Comparison of ENCODE assay signal across 29 cellular contexts in genomic region chr11:14617241-14618027, GRCh38. TPM values are rescaled to one million over a fixed set of nuclear protein-coding genes. Genes with fewer than 3 reads are reported as not detected.
DNase-seq lines count a peak whose midpoint lies in the region; ATAC-seq, FAIRE-seq and TF ChIP-seq lines count a peak whose summit lies in the region.
"Had no signal": no experiment of that assay in that cellular context is flagged by ENCODE, and none has a peak within 500 bp of the region (broad histone marks: within the 10 kb centered on the region; RNA-seq: fewer than 3 reads in every experiment).

No MANE protein-coding gene starts in this region.

- POLR2A ChIA-PET in activated CD8-positive, alpha-beta T cell treated with anti-CD3 and anti-CD28 coated beads for 36 hours (lab: Charles Lee) = interaction anchor here (0.5 kb wide), 1 partner anchor 55 kb away, joined by 4 read pairs; no protein-coding TSS in a partner anchor
- POLR2A ChIA-PET in activated CD8-positive, alpha-beta T cell treated with anti-CD3 and anti-CD28 coated beads, Interleukin-2, amount 10 ng/mL, durations not matched to agents 7 days and 5 days (lab: Charles Lee) = no interaction called here
- POLR2A ChIA-PET in naive thymus-derived CD8-positive, alpha-beta T cell (lab: Charles Lee) = interaction anchor here (0.6 to 1.2 kb wide), 2 partner anchors 9 to 55 kb away, joined by 3 to 4 read pairs; no protein-coding TSS in a partner anchor

- peak overlapping the region; percentile 43 for H3K27ac Mint-ChIP-seq in activated CD8-positive, alpha-beta T cell treated with anti-CD3 and anti-CD28 coated beads for 36 hours
- H3K27ac Mint-ChIP-seq in activated CD8-positive, alpha-beta T cell treated with anti-CD3 and anti-CD28 coated beads, Interleukin-2, amount 10 ng/mL, durations not matched to agents 7 days and 5 days = no peak overlapping the region
- peak overlapping the region in 8 of 10 donors; percentile 3 to 79 (median 25) for H3K27ac Mint-ChIP-seq in naive thymus-derived CD8-positive, alpha-beta T cell
- H3K27ac Mint-ChIP-seq in activated T-cell treated with anti-CD3 and anti-CD28 coated beads, Interleukin-2, amount 50 U/mL, for 24 hours = no peak overlapping the region
- H3K27ac Mint-ChIP-seq: activated B cell treated with CpG ODN at 0.5 μM for 24 hours; activated CD4-positive, alpha-beta memory T cell treated with anti-CD3 and anti-CD28 coated beads, Interleukin-2, amount 10 ng/mL, durations not matched to agents 7 days and 5 days; activated naive CD4-positive, alpha-beta T cell treated with anti-CD3 and anti-CD28 coated beads for 36 hours; B cell; mesothelial cell of epicardium; nephron progenitor cell; stimulated activated naive CD8-positive, alpha-beta T cell treated with anti-CD3 and anti-CD28 coated beads, Interleukin-15, Interleukin-2, amounts not matched to agents 100 ng/mL and 50 ng/mL, for 24 hours had no signal

- no peak for ATAC-seq in activated CD8-positive, alpha-beta T cell treated with anti-CD3 and anti-CD28 coated beads for 36 hours
- ATAC-seq in activated CD8-positive, alpha-beta T cell treated with anti-CD3 and anti-CD28 coated beads, Interleukin-2, amount 10 ng/mL, durations not matched to agents 7 days and 5 days = no peak
- ATAC-seq in naive thymus-derived CD8-positive, alpha-beta T cell = no peak

- CTCF ChIA-PET in activated CD8-positive, alpha-beta T cell treated with anti-CD3 and anti-CD28 coated beads for 36 hours (lab: Charles Lee) = no interaction called here
- CTCF ChIA-PET in activated CD8-positive, alpha-beta T cell treated with anti-CD3 and anti-CD28 coated beads, Interleukin-2, amount 10 ng/mL, durations not matched to agents 7 days and 5 days (lab: Charles Lee) = interaction anchor here (1.1 kb wide), 1 partner anchor 27 kb away, joined by 4 read pairs; no protein-coding TSS in a partner anchor

- H3K4me1 Mint-ChIP-seq in activated CD8-positive, alpha-beta T cell treated with anti-CD3 and anti-CD28 coated beads for 36 hours (ENCODE audit: low read depth) = peaks cover 65% of the 10 kb centered on the region
- H3K4me1 Mint-ChIP-seq in activated CD8-positive, alpha-beta T cell treated with anti-CD3 and anti-CD28 coated beads, Interleukin-2, amount 10 ng/mL, durations not matched to agents 7 days and 5 days (ENCODE audit: low read depth) = peaks cover 18% of the 10 kb centered on the region
- H3K4me1 Mint-ChIP-seq in naive thymus-derived CD8-positive, alpha-beta T cell = peaks cover 38 to 75% (median 67%) of the 10 kb centered on the region in 4 donors
- peaks cover 64% of the 10 kb centered on the region for H3K4me1 Mint-ChIP-seq in activated T-cell treated with anti-CD3 and anti-CD28 coated beads, Interleukin-2, amount 50 U/mL, for 24 hours (ENCODE audit: low read depth)
- H3K4me1 Mint-ChIP-seq: activated B cell treated with CpG ODN at 0.5 μM for 24 hours, B cell, nephron progenitor cell had no signal

- intact Hi-C loops in activated CD8-positive, alpha-beta T cell treated with anti-CD3 and anti-CD28 coated beads for 36 hours (cut with micrococcal nuclease) = no loop called here

- no peak overlapping the region for H3K4me3 Mint-ChIP-seq in activated CD8-positive, alpha-beta T cell treated with anti-CD3 and anti-CD28 coated beads for 36 hours
- H3K4me3 Mint-ChIP-seq in activated CD8-positive, alpha-beta T cell treated with anti-CD3 and anti-CD28 coated beads, Interleukin-2, amount 10 ng/mL, durations not matched to agents 7 days and 5 days = no peak overlapping the region
- H3K4me3 Mint-ChIP-seq in naive thymus-derived CD8-positive, alpha-beta T cell = no peak overlapping the region
- no peak overlapping the region for H3K4me3 Mint-ChIP-seq in activated T-cell treated with anti-CD3 and anti-CD28 coated beads, Interleukin-2, amount 50 U/mL, for 24 hours
- H3K4me3 Mint-ChIP-seq: activated B cell treated with CpG ODN at 0.5 μM for 24 hours; activated CD4-positive, alpha-beta memory T cell treated with anti-CD3 and anti-CD28 coated beads, Interleukin-2, amount 10 ng/mL, durations not matched to agents 7 days and 5 days; activated naive CD4-positive, alpha-beta T cell treated with anti-CD3 and anti-CD28 coated beads for 36 hours; B cell; mesothelial cell of epicardium; nephron progenitor cell; stimulated activated naive CD8-positive, alpha-beta T cell treated with anti-CD3 and anti-CD28 coated beads, Interleukin-15, Interleukin-2, amounts not matched to agents 100 ng/mL and 50 ng/mL, for 24 hours had no signal

- H3K36me3 Mint-ChIP-seq in activated CD8-positive, alpha-beta T cell treated with anti-CD3 and anti-CD28 coated beads for 36 hours (ENCODE audit: low read depth) = peaks cover 43% of the 10 kb centered on the region
- H3K36me3 Mint-ChIP-seq in activated CD8-positive, alpha-beta T cell treated with anti-CD3 and anti-CD28 coated beads, Interleukin-2, amount 10 ng/mL, durations not matched to agents 7 days and 5 days (ENCODE audit: low read depth) = peaks cover 52% of the 10 kb centered on the region
- H3K36me3 Mint-ChIP-seq in naive thymus-derived CD8-positive, alpha-beta T cell = peaks cover 0 to 17% (median 12%) of the 10 kb centered on the region in 3 donors
- peaks cover 47% of the 10 kb centered on the region for H3K36me3 Mint-ChIP-seq in activated T-cell treated with anti-CD3 and anti-CD28 coated beads, Interleukin-2, amount 50 U/mL, for 24 hours (ENCODE audit: low read depth)
- H3K36me3 Mint-ChIP-seq: mesothelial cell of epicardium had no signal

- H3K9me3 Mint-ChIP-seq in activated CD8-positive, alpha-beta T cell treated with anti-CD3 and anti-CD28 coated beads for 36 hours = no peaks in the 10 kb centered on the region
- no peaks in the 10 kb centered on the region for H3K9me3 Mint-ChIP-seq in activated CD8-positive, alpha-beta T cell treated with anti-CD3 and anti-CD28 coated beads, Interleukin-2, amount 10 ng/mL, durations not matched to agents 7 days and 5 days (ENCODE audit: insufficient read depth)
- H3K9me3 Mint-ChIP-seq in naive thymus-derived CD8-positive, alpha-beta T cell = peaks cover 0 to 2% (median 0%) of the 10 kb centered on the region in 9 donors
- H3K9me3 Mint-ChIP-seq in activated T-cell treated with anti-CD3 and anti-CD28 coated beads, Interleukin-2, amount 50 U/mL, for 24 hours = no peaks in the 10 kb centered on the region
- H3K9me3 Mint-ChIP-seq: activated B cell treated with CpG ODN at 0.5 μM for 24 hours; activated CD4-positive, alpha-beta memory T cell treated with anti-CD3 and anti-CD28 coated beads, Interleukin-2, amount 10 ng/mL, durations not matched to agents 7 days and 5 days; activated naive CD4-positive, alpha-beta T cell treated with anti-CD3 and anti-CD28 coated beads for 36 hours; mesothelial cell of epicardium; nephron progenitor cell; stimulated activated naive CD8-positive, alpha-beta T cell treated with anti-CD3 and anti-CD28 coated beads, Interleukin-15, Interleukin-2, amounts not matched to agents 100 ng/mL and 50 ng/mL, for 24 hours had no signal

- H3K27me3 Mint-ChIP-seq in activated CD8-positive, alpha-beta T cell treated with anti-CD3 and anti-CD28 coated beads for 36 hours = no peaks in the 10 kb centered on the region
- H3K27me3 Mint-ChIP-seq in activated CD8-positive, alpha-beta T cell treated with anti-CD3 and anti-CD28 coated beads, Interleukin-2, amount 10 ng/mL, durations not matched to agents 7 days and 5 days (ENCODE audit: low read depth) = no peaks in the 10 kb centered on the region
- no peaks in the 10 kb centered on the region for H3K27me3 Mint-ChIP-seq in naive thymus-derived CD8-positive, alpha-beta T cell
- no peaks in the 10 kb centered on the region for H3K27me3 Mint-ChIP-seq in activated T-cell treated with anti-CD3 and anti-CD28 coated beads, Interleukin-2, amount 50 U/mL, for 24 hours
- H3K27me3 Mint-ChIP-seq: activated B cell treated with CpG ODN at 0.5 μM for 24 hours; activated CD4-positive, alpha-beta memory T cell treated with anti-CD3 and anti-CD28 coated beads, Interleukin-2, amount 10 ng/mL, durations not matched to agents 7 days and 5 days; stimulated activated naive CD8-positive, alpha-beta T cell treated with anti-CD3 and anti-CD28 coated beads, Interleukin-15, Interleukin-2, amounts not matched to agents 100 ng/mL and 50 ng/mL, for 24 hours had no signal

- in situ Hi-C loops in GM13977 (cut with MboI; ENCODE audit: low pct_unique_long_range_greater_than_20kb, low sequenced_read_pairs, unreplicated experiment) = no loop called here

- no peak overlapping the region for H3K4me3 ChIP-seq in epithelial cell of proximal tubule (ENCODE audit: low read depth, low read length)
- H3K4me3 ChIP-seq: HAP-1, Peyer's patch, SK-N-MC, upper lobe of left lung had no signal

- TF ChIP-seq CTCF in activated CD8-positive, alpha-beta T cell treated with anti-CD3 and anti-CD28 coated beads for 36 hours (IDR thresholded peaks at IDR 0.05) = no peak
- no peak for TF ChIP-seq CTCF in epithelial cell of proximal tubule (conservative IDR thresholded peaks at IDR 0.05; ENCODE audit: low read depth, low read length)
- TF ChIP-seq CTCF in GM13977 (IDR thresholded peaks at IDR 0.05; ENCODE audit: extremely low read depth, insufficient read depth, missing control alignments) = no peak

- FAIRE-seq in urothelium cell line (lab: Jason Lieb, UNC) = peak; percentile 17
- FAIRE-seq: colon had no signal

- no peak for DNase-seq in activated CD8-positive, alpha-beta T cell treated with anti-CD3 and anti-CD28 coated beads for 36 hours
- no peak for DNase-seq in activated CD8-positive, alpha-beta T cell treated with anti-CD3 and anti-CD28 coated beads, Interleukin-2, amount 10 ng/mL, durations not matched to agents 7 days and 5 days
- DNase-seq in epithelial cell of proximal tubule (ENCODE audit: low read depth) (peak; percentile 53), urothelium cell line (ENCODE audit: low spot score) (no peak), iPS-NIHi7 (ENCODE audit: extremely low spot score) (no peak), GM13977 (ENCODE audit: low spot score) (no peak)
- no peak for DNase-seq in naive thymus-derived CD8-positive, alpha-beta T cell
- DNase-seq in activated T-cell treated with anti-CD3 and anti-CD28 coated beads, Interleukin-2, amount 50 U/mL, for 24 hours = no peak
- DNase-seq: activated B cell treated with CpG ODN at 0.5 μM for 24 hours; activated CD4-positive, alpha-beta memory T cell treated with anti-CD3 and anti-CD28 coated beads, Interleukin-2, amount 10 ng/mL, durations not matched to agents 7 days and 5 days; activated naive CD4-positive, alpha-beta T cell treated with anti-CD3 and anti-CD28 coated beads for 36 hours; activated T-cell treated with anti-CD3 and anti-CD28 coated beads, Interleukin-2, amount 50 U/mL, for 1 hour; EL; kidney glomerular epithelial cell; NCI-H1092; NCI-H1930; NCI-H446 treated with DMSO at 0.1 percent for 48 hours; nephron progenitor cell; NK-92 treated with Interleukin-12 subunit alpha and Interleukin-12 subunit beta, amount 100 ng/mL, for 24 hours; stimulated activated CD4-positive, alpha-beta T cell treated with anti-CD3 and anti-CD28 coated beads, Interleukin-4, amount 100 ng/mL, for 24 hours; upper lobe of left lung had no signal

RNA-seq across cellular contexts. Expression of gene PDE3B, which starts 26.2 kb away (rescaled TPM):
- total RNA-seq in activated CD8-positive, alpha-beta T cell treated with anti-CD3 and anti-CD28 coated beads for 36 hours = 10 to 100 TPM; 42.3 to 43.1 TPM
- 10 to 100 TPM; 74.8 to 81.4 TPM for total RNA-seq in activated CD8-positive, alpha-beta T cell treated with anti-CD3 and anti-CD28 coated beads, Interleukin-2, amount 10 ng/mL, durations not matched to agents 7 days and 5 days
- 4.8 and 5.1 TPM in 2 replicates for total RNA-seq in epithelial cell of proximal tubule
- 100 to 1,000 TPM; 228 to 240 TPM for total RNA-seq in naive thymus-derived CD8-positive, alpha-beta T cell
- 100 to 1,000 TPM in 1 of 3 donors, 10 to 100 TPM in 2; 59.2 to 127 (median 74.8) TPM for polyA plus RNA-seq in naive thymus-derived CD8-positive, alpha-beta T cell
- total RNA-seq: HT1080 had no signal

Comparison
In these comparisons a context has a peak if more than half of its experiments do, and no peak if none do; other contexts are left out.
1. H3K27ac Mint-ChIP-seq: peak in activated CD8-positive, alpha-beta T cell treated with anti-CD3 and anti-CD28 coated beads for 36 hours (single experiment) and naive thymus-derived CD8-positive, alpha-beta T cell (8 of 10); none in activated CD8-positive, alpha-beta T cell treated with anti-CD3 and anti-CD28 coated beads, Interleukin-2, amount 10 ng/mL, durations not matched to agents 7 days and 5 days (single experiment) and activated T-cell treated with anti-CD3 and anti-CD28 coated beads, Interleukin-2, amount 50 U/mL, for 24 hours (single experiment).